Comparison of ENCODE assay signal across 29 cellular contexts in genomic region chr12:11939223-11939622, GRCh38.
"Had no signal": no experiment of that assay in that cellular context is flagged by ENCODE, and none has a peak within 500 bp of the region (broad histone marks: within the 10 kb centered on the region; RNA-seq: fewer than 3 reads in every experiment).

No MANE protein-coding gene starts in this region.

- DNase-seq: stimulated activated CD4-positive, alpha-beta T cell treated with anti-CD3 and anti-CD28 coated beads, Interleukin-2, amount 100 ng/mL, for 48 hours; stimulated activated CD4-positive, alpha-beta T cell treated with anti-CD3 and anti-CD28 coated beads, Interleukin-4, amount 100 ng/mL, for 1 hour; stimulated activated CD4-positive, alpha-beta T cell treated with anti-CD3 and anti-CD28 coated beads, Interleukin-4, amount 100 ng/mL, for 24 hours; stimulated activated CD4-positive, alpha-beta T cell treated with anti-CD3 and anti-CD28 coated beads, Interleukin-4, amount 100 ng/mL, for 4 hours; stimulated activated CD8-positive, alpha-beta memory T cell treated with anti-CD3 and anti-CD28 coated beads, Interleukin-4, amount 100 ng/mL, for 48 hours; stimulated activated naive B cell treated with anti-CD40 and anti-IgM and Interleukin-4, amounts not matched to agents 10 μg/mL and 1 μg/mL and 100 μg/mL, for 72 hours; stimulated activated naive CD4-positive, alpha-beta T cell; stimulated activated naive CD4-positive, alpha-beta T cell treated with Interleukin-2 at 50 U/mL for 16 hours; stimulated activated naive CD8-positive, alpha-beta T cell treated with anti-CD3 and anti-CD28 coated beads, Interleukin-15, amount 100 ng/mL, for 72 hours; stimulated activated naive CD8-positive, alpha-beta T cell treated with anti-CD3 and anti-CD28 coated beads, Interleukin-15, Interleukin-2, amounts not matched to agents 100 U/mL and 50 U/mL, for 24 hours; stomach; substantia nigra; testis; thyroid gland; tibial artery; transverse colon; trophoblast cell; upper lobe of left lung; upper lobe of right lung; uterus had no signal

- H3K4me3 Mint-ChIP-seq: stimulated activated effector memory CD8-positive, alpha-beta T cell treated with anti-CD3 and anti-CD28 coated beads, Interleukin-12 subunit alpha, Interleukin-12 subunit beta, amount 100 ng/mL, for 72 hours; stimulated activated memory B cell treated with anti-CD40 and anti-IgM and Interleukin-4, amounts not matched to agents 10 μg/mL and 1 μg/mL and 100 μg/mL, for 72 hours; stimulated activated naive B cell treated with anti-CD40 and anti-IgM and Interleukin-4, amounts not matched to agents 10 μg/mL and 1 μg/mL and 100 μg/mL, for 72 hours; stimulated activated naive CD8-positive, alpha-beta T cell treated with anti-CD3 and anti-CD28 coated beads, Interleukin-15, amount 100 ng/mL, for 72 hours; stimulated activated naive CD8-positive, alpha-beta T cell treated with anti-CD3 and anti-CD28 coated beads, Interleukin-15, Interleukin-2, amounts not matched to agents 100 ng/mL and 50 ng/mL, for 24 hours; type B pancreatic cell had no signal

- H3K9me3 ChIP-seq: stomach, suprapubic skin, testis, thoracic aorta, thyroid gland, tibial artery, tibial nerve, transverse colon, upper lobe of left lung, upper lobe of right lung, uterus, vagina had no signal

- H3K9me3 Mint-ChIP-seq: stimulated activated effector memory CD8-positive, alpha-beta T cell treated with anti-CD3 and anti-CD28 coated beads, Interleukin-12 subunit alpha, Interleukin-12 subunit beta, amount 100 ng/mL, for 72 hours; stimulated activated naive B cell treated with anti-CD40 and anti-IgM and Interleukin-4, amounts not matched to agents 10 μg/mL and 1 μg/mL and 100 μg/mL, for 72 hours; stimulated activated naive CD8-positive, alpha-beta T cell treated with anti-CD3 and anti-CD28 coated beads, Interleukin-15, Interleukin-2, amounts not matched to agents 100 ng/mL and 50 ng/mL, for 24 hours had no signal

- H3K4me3 ChIP-seq: stomach, suprapubic skin, testis, thoracic aorta, thyroid gland, tibial artery, tibial nerve, transverse colon, upper lobe of left lung, upper lobe of right lung, uterus, vagina had no signal

- H3K27me3 Mint-ChIP-seq: stimulated activated memory B cell treated with anti-CD40 and anti-IgM and Interleukin-4, amounts not matched to agents 10 μg/mL and 1 μg/mL and 100 μg/mL, for 72 hours; stimulated activated naive B cell treated with anti-CD40 and anti-IgM and Interleukin-4, amounts not matched to agents 10 μg/mL and 1 μg/mL and 100 μg/mL, for 72 hours; stimulated activated naive CD8-positive, alpha-beta T cell treated with anti-CD3 and anti-CD28 coated beads, Interleukin-15, Interleukin-2, amounts not matched to agents 100 ng/mL and 50 ng/mL, for 24 hours; type B pancreatic cell had no signal

- H3K4me1 ChIP-seq: testis, thyroid gland, tibial nerve, upper lobe of left lung, upper lobe of right lung, uterus, vagina had no signal

- H3K36me3 Mint-ChIP-seq: stimulated activated effector memory CD8-positive, alpha-beta T cell treated with anti-CD3 and anti-CD28 coated beads, Interleukin-12 subunit alpha, Interleukin-12 subunit beta, amount 100 ng/mL, for 72 hours; stimulated activated memory B cell treated with anti-CD40 and anti-IgM and Interleukin-4, amounts not matched to agents 10 μg/mL and 1 μg/mL and 100 μg/mL, for 72 hours; stimulated activated naive B cell treated with anti-CD40 and anti-IgM and Interleukin-4, amounts not matched to agents 10 μg/mL and 1 μg/mL and 100 μg/mL, for 72 hours; type B pancreatic cell had no signal

- H3K27me3 ChIP-seq: stomach, suprapubic skin, testis, thyroid gland, tibial artery, tibial nerve, transverse colon, upper lobe of left lung, upper lobe of right lung, uterus, vagina had no signal

- FAIRE-seq: urothelium cell line had no signal

- H3K27ac Mint-ChIP-seq: stimulated activated effector memory CD8-positive, alpha-beta T cell treated with anti-CD3 and anti-CD28 coated beads, Interleukin-12 subunit alpha, Interleukin-12 subunit beta, amount 100 ng/mL, for 72 hours; stimulated activated memory B cell treated with anti-CD40 and anti-IgM and Interleukin-4, amounts not matched to agents 10 μg/mL and 1 μg/mL and 100 μg/mL, for 72 hours; stimulated activated naive B cell treated with anti-CD40 and anti-IgM and Interleukin-4, amounts not matched to agents 10 μg/mL and 1 μg/mL and 100 μg/mL, for 72 hours; stimulated activated naive CD8-positive, alpha-beta T cell treated with anti-CD3 and anti-CD28 coated beads, Interleukin-15, amount 100 ng/mL, for 72 hours; stimulated activated naive CD8-positive, alpha-beta T cell treated with anti-CD3 and anti-CD28 coated beads, Interleukin-15, Interleukin-2, amounts not matched to agents 100 ng/mL and 50 ng/mL, for 24 hours; type B pancreatic cell had no signal

- H3K27ac ChIP-seq: stomach, suprapubic skin, testis, thoracic aorta, thyroid gland, tibial artery, tibial nerve, transverse colon, upper lobe of left lung, upper lobe of right lung, uterus, vagina had no signal

- ATAC-seq: stimulated activated effector memory CD8-positive, alpha-beta T cell treated with anti-CD3 and anti-CD28 coated beads, Interleukin-12 subunit alpha, Interleukin-12 subunit beta, amount 100 ng/mL, for 72 hours; stimulated activated memory B cell treated with anti-CD40 and anti-IgM and Interleukin-4, amounts not matched to agents 10 μg/mL and 1 μg/mL and 100 μg/mL, for 72 hours; stimulated activated naive B cell treated with anti-CD40 and anti-IgM and Interleukin-4, amounts not matched to agents 10 μg/mL and 1 μg/mL and 100 μg/mL, for 72 hours; stimulated activated naive CD8-positive, alpha-beta T cell treated with anti-CD3 and anti-CD28 coated beads, Interleukin-15, amount 100 ng/mL, for 72 hours; stimulated activated naive CD8-positive, alpha-beta T cell treated with anti-CD3 and anti-CD28 coated beads, Interleukin-15, Interleukin-2, amounts not matched to agents 100 U/mL and 50 U/mL, for 24 hours; upper lobe of right lung had no signal

- H3K36me3 ChIP-seq: stomach, suprapubic skin, thoracic aorta, thyroid gland, tibial nerve, transverse colon, upper lobe of left lung, upper lobe of right lung, uterus, vagina had no signal
